ENCODE assay signal across 8 cellular contexts in the genomic region with DNA sequence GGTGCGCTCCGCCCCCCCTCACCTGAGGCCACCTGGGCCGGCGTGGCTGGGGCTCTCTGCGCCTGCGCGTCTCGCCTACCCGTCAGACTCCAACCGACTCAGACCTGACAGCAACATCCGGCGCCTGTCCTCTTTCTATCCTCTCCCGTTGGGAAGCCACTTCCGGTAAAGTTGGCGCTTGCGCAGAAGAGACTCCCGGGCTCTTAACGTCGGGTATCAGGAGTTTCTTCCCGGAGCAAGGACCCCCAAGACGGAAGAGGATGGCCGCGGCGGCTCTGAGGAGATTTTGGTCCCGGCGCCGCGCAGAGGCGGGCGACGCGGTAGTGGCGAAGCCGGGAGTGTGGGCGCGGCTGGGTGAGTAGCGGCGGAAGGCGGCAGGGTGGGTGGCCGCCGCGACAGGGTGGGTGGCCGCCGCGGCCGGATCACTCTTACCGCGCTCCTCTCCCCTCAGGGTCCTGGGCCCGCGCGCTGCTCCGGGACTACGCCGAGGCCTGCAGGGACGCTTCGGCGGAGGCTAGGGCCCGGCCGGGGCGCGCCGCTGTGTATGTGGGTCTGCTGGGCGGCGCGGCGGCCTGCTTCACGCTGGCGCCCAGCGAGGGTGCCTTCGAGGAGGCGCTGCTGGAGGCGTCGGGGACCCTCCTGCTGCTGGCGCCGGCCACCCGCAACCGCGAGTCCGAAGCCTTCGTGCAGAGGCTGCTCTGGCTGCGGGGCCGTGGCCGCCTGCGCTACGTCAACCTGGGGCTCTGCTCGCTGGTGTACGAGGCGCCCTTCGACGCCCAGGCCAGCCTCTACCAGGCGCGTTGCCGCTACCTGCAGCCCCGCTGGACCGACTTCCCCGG. TPM values are rescaled to one million over a fixed set of nuclear protein-coding genes. Genes with fewer than 3 reads are reported as not detected.
DNase-seq lines count a peak whose midpoint lies in the region; ATAC-seq and TF ChIP-seq lines count a peak whose summit lies in the region.

Gene TIMM29 (plus strand): TSS at position 249 of the 839 bp plus-strand sequence. CDS start 12 bp downstream, at position 261.
Gene YIPF2 (minus strand): TSS at position 77 of the 839 bp plus-strand sequence. CDS start 229 bp downstream, outside the sequence.

- peak within 1 kb of the TSS; percentile 64 for H3K4me2 ChIP-seq in parathyroid adenoma (ENCODE audit: low read length)

- DNase-seq in GM10248 (ENCODE audit: extremely low spot score) (peak; percentile 98), NCI-H1417 (lab: John Stamatoyannopoulos, UW) (peak; percentile 94 to 100 (median 98)), SW 1271 (lab: John Stamatoyannopoulos, UW) (peak; percentile 96 to 97), cardiac muscle cell (ENCODE audit: low read depth in 1 of 2, low spot score in 1 of 2) (peak; percentile 98), tibial nerve (ENCODE audit: low spot score in 2 of 2) (peak; percentile 88 to 94)
- peak; percentile 95 for DNase-seq in activated naive CD8-positive, alpha-beta T cell treated with anti-CD3 and anti-CD28 coated beads, Interleukin-2, amount 50 U/mL, for 24 hours

- peaks cover 32% of the 10 kb centered on the region for H3K79me2 ChIP-seq in parathyroid adenoma

- TF ChIP-seq POLR2A in tibial nerve (IDR thresholded peaks at IDR 0.05) = peak in 1 of 2 donors; percentile 79

- peaks cover 2% of the 10 kb centered on the region for H3K36me3 Mint-ChIP-seq in activated naive CD8-positive, alpha-beta T cell treated with anti-CD3 and anti-CD28 coated beads, Interleukin-2, amount 50 U/mL, for 24 hours (ENCODE audit: low read depth)

- H3K9me3 Mint-ChIP-seq in activated naive CD8-positive, alpha-beta T cell treated with anti-CD3 and anti-CD28 coated beads, Interleukin-2, amount 50 U/mL, for 24 hours = no peaks in the 10 kb centered on the region

- 0 to 1% methylated on average over 11 to 22 of the region's 96 CpGs for WGBS in tibial nerve, 2 donors

- H2AFZ ChIP-seq in parathyroid adenoma = peak within 1 kb of the TSS; percentile 14

- H3K4me3 ChIP-seq in cardiac muscle cell (peak within 1 kb of the TSS; percentile 83), parathyroid adenoma (ENCODE audit: low read depth, low read length) (peak within 1 kb of the TSS; percentile 88), tibial nerve (peak within 1 kb of the TSS; percentile 81 to 98 (median 93))

- ATAC-seq in HG02678 (IDR thresholded peaks at IDR 0.05; ENCODE audit: unreplicated experiment) = peak; percentile 89
- peak; percentile 93 for ATAC-seq in activated naive CD8-positive, alpha-beta T cell treated with anti-CD3 and anti-CD28 coated beads, Interleukin-2, amount 50 U/mL, for 24 hours

- H3K27ac Mint-ChIP-seq in activated naive CD8-positive, alpha-beta T cell treated with anti-CD3 and anti-CD28 coated beads, Interleukin-2, amount 50 U/mL, for 24 hours = peak within 1 kb of the TSS; percentile 87

- peaks cover 5% of the 10 kb centered on the region for H3K4me1 ChIP-seq in cardiac muscle cell (ENCODE audit: low read depth)
- H3K4me1 ChIP-seq in parathyroid adenoma = peaks cover 4% of the 10 kb centered on the region
- peaks cover 0 to 38% (median 17%) of the 10 kb centered on the region in 4 donors for H3K4me1 ChIP-seq in tibial nerve

- peaks cover 24% of the 10 kb centered on the region for H3K4me1 Mint-ChIP-seq in activated naive CD8-positive, alpha-beta T cell treated with anti-CD3 and anti-CD28 coated beads, Interleukin-2, amount 50 U/mL, for 24 hours

- TF ChIP-seq CTCF in GM10248 (IDR thresholded peaks at IDR 0.05; ENCODE audit: control extremely low read depth, extremely low read depth, low read depth, missing control alignments) (no peak), cardiac muscle cell (IDR thresholded peaks at IDR 0.05; ENCODE audit: low read depth, low read length) (no peak), parathyroid adenoma (IDR thresholded peaks at IDR 0.05) (no peak), tibial nerve (IDR thresholded peaks at IDR 0.05) (peak in 1 of 5 experiments; percentile 22)

- H3K27me3 Mint-ChIP-seq in activated naive CD8-positive, alpha-beta T cell treated with anti-CD3 and anti-CD28 coated beads, Interleukin-2, amount 50 U/mL, for 24 hours = peaks cover 2% of the 10 kb centered on the region

- H3K27me3 ChIP-seq in cardiac muscle cell (no peaks in the 10 kb centered on the region), parathyroid adenoma (ENCODE audit: control insufficient read depth, insufficient read depth, low read length) (no peaks in the 10 kb centered on the region), tibial nerve (no peaks in the 10 kb centered on the region)

- peak; percentile 88 to 91 for TF ChIP-seq EP300 in tibial nerve (IDR thresholded peaks at IDR 0.05)

- H3K36me3 ChIP-seq in cardiac muscle cell (peaks cover 5% of the 10 kb centered on the region), parathyroid adenoma (ENCODE audit: control insufficient read depth, insufficient read depth, low read length) (no peaks in the 10 kb centered on the region), tibial nerve (peaks cover 0 to 53% (median under 1%) of the 10 kb centered on the region in 3 donors)

- peak within 1 kb of the TSS; percentile 91 for H3K9ac ChIP-seq in parathyroid adenoma

- H3K9me3 ChIP-seq in cardiac muscle cell (ENCODE audit: low read depth) = no peaks in the 10 kb centered on the region
- H3K9me3 ChIP-seq in parathyroid adenoma (ENCODE audit: control insufficient read depth, low read length) = no peaks in the 10 kb centered on the region
- no peaks in the 10 kb centered on the region for H3K9me3 ChIP-seq in tibial nerve

- POLR2A ChIA-PET in GM10248 (lab: Yijun Ruan, JAX) = no interaction called here

- peak within 1 kb of the TSS; percentile 87 for H3K4me3 Mint-ChIP-seq in activated naive CD8-positive, alpha-beta T cell treated with anti-CD3 and anti-CD28 coated beads, Interleukin-2, amount 50 U/mL, for 24 hours

- CTCF ChIA-PET in GM10248 (lab: Yijun Ruan, JAX) = interaction anchor here (1.1 to 5.1 kb wide), 3 partner anchors 13 to 58 kb away, joined by 3 to 38 read pairs (median 3); no protein-coding TSS in a partner anchor

- H3K27ac ChIP-seq in cardiac muscle cell (peak within 1 kb of the TSS; percentile 75), parathyroid adenoma (peak within 1 kb of the TSS; percentile 52), tibial nerve (peak within 1 kb of the TSS; percentile 81 to 94 (median 92))

RNA-seq across cellular contexts. Expression of gene TIMM29, which starts in this region (rescaled TPM):
- 52.2 and 54.5 TPM in 2 replicates for total RNA-seq in cardiac muscle cell
- 31.3 and 41.7 TPM in 2 replicates for polyA plus RNA-seq in cardiac muscle cell
- total RNA-seq in tibial nerve = 10 to 100 TPM; 27.1 to 40.4 (median 32.8) TPM

RNA-seq across cellular contexts. Expression of gene YIPF2, which starts in this region (rescaled TPM):
- total RNA-seq in cardiac muscle cell (67.2 and 69.9 TPM in 2 replicates), tibial nerve (10 to 100 TPM; 50.0 to 69.3 (median 56.4) TPM)
- 32.9 and 38.9 TPM in 2 replicates for polyA plus RNA-seq in cardiac muscle cell

Comparison
In these comparisons a context has a peak if more than half of its experiments do, and no peak if none do; other contexts are left out.
1. Peak in every context shown above with its lines: DNase-seq, ATAC-seq, H3K4me3 ChIP-seq and H3K27ac ChIP-seq.